In genomic region chr4:136864580-136865185, GRCh38 we compare ENCODE assay signal across 7 cellular contexts.
DNase-seq lines count a peak whose midpoint lies in the region; ATAC-seq and TF ChIP-seq lines count a peak whose summit lies in the region.

No MANE protein-coding gene starts in this region.

- no peaks in the 10 kb centered on the region for H3K36me3 ChIP-seq in ascending aorta

- H3K27ac ChIP-seq in ascending aorta = no peak overlapping the region

- H3K9me3 ChIP-seq in ascending aorta = no peaks in the 10 kb centered on the region

- no peak overlapping the region for H3K4me3 ChIP-seq in ascending aorta

- no peaks in the 10 kb centered on the region for H3K4me1 Mint-ChIP-seq in immature natural killer cell

- DNase-seq in ELR (ENCODE audit: low read depth) (peak; percentile 80), NCI-H446 treated with DMSO at 0.1 percent for 48 hours (lab: John Stamatoyannopoulos, UW) (peak; percentile 68), ascending aorta (ENCODE audit: low spot score in 2 of 2) (no peak), immature natural killer cell (peak; percentile 5 to 38 (median 24)), superior temporal gyrus (ENCODE audit: extremely low spot score) (peak; percentile 96)

- H3K9me3 Mint-ChIP-seq in immature natural killer cell = peaks cover 0 to 3% (median 0%) of the 10 kb centered on the region in 6 donors

- TF ChIP-seq CTCF in ascending aorta (IDR thresholded peaks at IDR 0.05) = peak in 2 of 3 experiments; percentile 69 to 77

- no peaks in the 10 kb centered on the region for H3K27me3 ChIP-seq in ascending aorta

- intact Hi-C loops in ascending aorta (cut with DNase I) = no loop called here

- no peaks in the 10 kb centered on the region for H3K27me3 Mint-ChIP-seq in immature natural killer cell (ENCODE audit: low read depth in 3 of 3)

- no peaks in the 10 kb centered on the region for H3K36me3 Mint-ChIP-seq in immature natural killer cell

- H3K4me3 Mint-ChIP-seq in immature natural killer cell = no peak overlapping the region

- ATAC-seq in GM19463 (IDR thresholded peaks at IDR 0.05; ENCODE audit: unreplicated experiment) (peak; percentile 88), HG03439 (IDR thresholded peaks at IDR 0.05; ENCODE audit: unreplicated experiment) (peak; percentile 92)

- H3K27ac Mint-ChIP-seq in immature natural killer cell = no peak overlapping the region

- H3K4me1 ChIP-seq in ascending aorta = no peaks in the 10 kb centered on the region

Comparison
In these comparisons a context has a peak if more than half of its experiments do, and no peak if none do; other contexts are left out.
1. DNase-seq: peak in ELR (single experiment), NCI-H446 treated with DMSO at 0.1 percent for 48 hours (single experiment), immature natural killer cell (3 of 3) and superior temporal gyrus (single experiment); none in ascending aorta (0 of 2).